ENCODE assay signal across 8 cellular contexts in genomic region chrX:63561425-63561824, GRCh38.
A peak's percentile ranks its signal among the peaks of the same experiment; 100 is the strongest.
DNase-seq lines count a peak whose midpoint lies in the region; ATAC-seq and TF ChIP-seq lines count a peak whose summit lies in the region.

No MANE protein-coding gene starts in this region.

- H3K4me2 ChIP-seq in PC-9 = peak overlapping the region; percentile 85

- no peaks in the 10 kb centered on the region for H3K27me3 Mint-ChIP-seq in progenitor cell of endocrine pancreas

- intact Hi-C loops in PC-9 (cut with micrococcal nuclease; ENCODE audit: unreplicated experiment) = loop anchor here (2.0 to 10.0 kb wide), 3 partner anchors 129 to 211 kb away; partner anchors contain the start of gene SPIN4
- intact Hi-C loops in esophagus muscularis mucosa (cut with DNase I) = no loop called here
- intact Hi-C loops in left colon (cut with DNase I, micrococcal nuclease) = no loop called here

- H3K4me3 ChIP-seq in GM12864 (ENCODE audit: low read depth, low read length) = peak overlapping the region; percentile 36; the same call in 1 of the 2 replicates
- peak overlapping the region; percentile 83 for H3K4me3 ChIP-seq in PC-9
- peak overlapping the region; percentile 61 to 77 (median 68) for H3K4me3 ChIP-seq in esophagus muscularis mucosa

- peaks cover 2% of the 10 kb centered on the region for H3K36me3 Mint-ChIP-seq in progenitor cell of endocrine pancreas (ENCODE audit: insufficient read depth)

- H3K9me2 ChIP-seq in PC-9 (ENCODE audit: insufficient read depth) = no peaks in the 10 kb centered on the region

- no TSS peak for BruUV-seq in PC-9 (replicated peaks; lab: Mats Ljungman, UMichigan)

- no peak overlapping the region for H3K27ac Mint-ChIP-seq in progenitor cell of endocrine pancreas

- peaks cover 3% of the 10 kb centered on the region for H3K4me1 Mint-ChIP-seq in progenitor cell of endocrine pancreas (ENCODE audit: low read depth)

- peak overlapping the region; percentile 88 for H2AFZ ChIP-seq in PC-9

- H3K4me1 ChIP-seq in PC-9 (replicated peaks; ENCODE audit: insufficient read depth) (peaks cover 11% of the 10 kb centered on the region; the same call in 1 of the 2 replicates), esophagus muscularis mucosa (peaks cover 0 to 23% (median 3%) of the 10 kb centered on the region in 4 donors)

- CTCF ChIA-PET in PC-9 (lab: Charles Lee) = no interaction called here

- TF ChIP-seq POLR2A in esophagus muscularis mucosa (IDR thresholded peaks at IDR 0.05; ENCODE audit: low read depth) = no peak

- no peaks in the 10 kb centered on the region for H3F3A ChIP-seq in PC-9 (ENCODE audit: insufficient read depth, low read depth)

- H4K20me1 ChIP-seq in PC-9 (ENCODE audit: insufficient read depth) = no peaks in the 10 kb centered on the region

- no peaks in the 10 kb centered on the region for H3K27me3 ChIP-seq in PC-9 (ENCODE audit: insufficient read depth, low read depth)
- H3K27me3 ChIP-seq in esophagus muscularis mucosa = no peaks in the 10 kb centered on the region

- H3K36me3 ChIP-seq in PC-9 (ENCODE audit: low read depth) (no peaks in the 10 kb centered on the region), esophagus muscularis mucosa (no peaks in the 10 kb centered on the region)

- 44% methylated on average over 6 of the region's 6 CpGs for WGBS in esophagus muscularis mucosa

- no peak for TF ChIP-seq EP300 in esophagus muscularis mucosa (IDR thresholded peaks at IDR 0.05)

- H3K79me2 ChIP-seq in PC-9 (ENCODE audit: low read depth) = peaks cover 31% of the 10 kb centered on the region

- H3K9me3 ChIP-seq in PC-9 (ENCODE audit: insufficient read depth, low read depth) (no peaks in the 10 kb centered on the region), esophagus muscularis mucosa (no peaks in the 10 kb centered on the region)

- no peak for TF ChIP-seq CTCF in GM12864 (IDR thresholded peaks at IDR 0.05; ENCODE audit: low read depth, low read length, missing control alignments)
- TF ChIP-seq CTCF in PC-9 (conservative IDR thresholded peaks at IDR 0.05) = no peak
- TF ChIP-seq CTCF in esophagus muscularis mucosa (IDR thresholded peaks at IDR 0.05) = no peak
- TF ChIP-seq CTCF in progenitor cell of endocrine pancreas (IDR thresholded peaks at IDR 0.05; ENCODE audit: unreplicated experiment) = no peak

- no peak overlapping the region for H3K27ac ChIP-seq in PC-9
- peak overlapping the region; percentile 77 to 85 (median 80) for H3K27ac ChIP-seq in esophagus muscularis mucosa (replicated peaks in 1 of 4)

- H3K9me3 Mint-ChIP-seq in progenitor cell of endocrine pancreas (ENCODE audit: low read depth) = peaks cover 20% of the 10 kb centered on the region

- DNase-seq in GM12864 (ENCODE audit: low read depth) (no peak), PC-9 (no peak), esophagus muscularis mucosa (ENCODE audit: extremely low spot score) (no peak), progenitor cell of endocrine pancreas (ENCODE audit: low spot score, unreplicated experiment) (no peak), left colon (no peak)

- H3K4me3 Mint-ChIP-seq in progenitor cell of endocrine pancreas (ENCODE audit: low read depth) = peak overlapping the region; percentile 91

- ATAC-seq in left colon (no peak), HG03280 (IDR thresholded peaks at IDR 0.05; ENCODE audit: unreplicated experiment) (no peak), GM21390 (IDR thresholded peaks at IDR 0.05; ENCODE audit: unreplicated experiment) (no peak), HG03045 (IDR thresholded peaks at IDR 0.05; ENCODE audit: unreplicated experiment) (no peak)

- POLR2A ChIA-PET in PC-9 (lab: Charles Lee; ENCODE audit: unreplicated experiment) = no interaction called here
